In genomic region chr12:15428632-15429031, GRCh38 we compare ENCODE assay signal across 22 cellular contexts.
"Had no signal": no experiment of that assay in that cellular context is flagged by ENCODE, and none has a peak within 500 bp of the region (broad histone marks: within the 10 kb centered on the region; RNA-seq: fewer than 3 reads in every experiment).

No MANE protein-coding gene starts in this region.

- H3K27ac Mint-ChIP-seq: activated CD4-positive, alpha-beta T cell treated with anti-CD3 and anti-CD28 coated beads, Interleukin-2, amount 10 ng/mL, durations not matched to agents 24 days and 14 days; activated T-cell treated with anti-CD3 and anti-CD28 coated beads, Interleukin-2, amount 50 U/mL, for 72 hours; naive thymus-derived CD8-positive, alpha-beta T cell had no signal

- H3K27me3 ChIP-seq: breast epithelium, gastrocnemius medialis, ovary, stomach, testis had no signal

- H3K27ac ChIP-seq: breast epithelium, gastrocnemius medialis, ovary, psoas muscle, skin epidermis, stomach, testis, upper lobe of right lung had no signal

- H3K36me3 ChIP-seq: breast epithelium, gastrocnemius medialis, ovary, stomach, upper lobe of right lung had no signal

- H3K4me1 ChIP-seq: breast epithelium, gastrocnemius medialis, psoas muscle, stomach, testis, upper lobe of right lung had no signal

- H3K4me1 Mint-ChIP-seq: activated CD4-positive, alpha-beta T cell treated with anti-CD3 and anti-CD28 coated beads, Interleukin-2, amount 10 ng/mL, durations not matched to agents 24 days and 14 days; naive thymus-derived CD8-positive, alpha-beta T cell had no signal

- DNase-seq: activated CD4-positive, alpha-beta T cell treated with anti-CD3 and anti-CD28 coated beads, Interleukin-2, amount 10 ng/mL, durations not matched to agents 24 days and 14 days; activated CD4-positive, CD25-positive, alpha-beta regulatory T cell; activated CD8-positive, alpha-beta memory T cell treated with anti-CD3 and anti-CD28 coated beads, Interleukin-2, amount 50 U/mL, for 4 hours; activated effector memory CD4-positive, alpha-beta T cell treated with anti-CD3 and anti-CD28 coated beads, Interleukin-2, amount 50 U/mL, for 16 hours; activated naive CD4-positive, alpha-beta T cell treated with anti-CD3 and anti-CD28 coated beads, Interleukin-2, amount 50 U/mL, for 16 hours; activated T-cell treated with anti-CD3 and anti-CD28 coated beads, Interleukin-2, amount 50 U/mL, for 72 hours; cortex of kidney; gastrocnemius medialis; head of caudate nucleus; left cardiac atrium; mesenchymal stem cell; naive thymus-derived CD8-positive, alpha-beta T cell; ovary; psoas muscle; right cardiac atrium; stomach; T-helper 1 cell; T-helper 9 cell; testis; upper lobe of right lung had no signal

- H3K4me3 Mint-ChIP-seq: activated CD4-positive, alpha-beta T cell treated with anti-CD3 and anti-CD28 coated beads, Interleukin-2, amount 10 ng/mL, durations not matched to agents 24 days and 14 days; activated T-cell treated with anti-CD3 and anti-CD28 coated beads, Interleukin-2, amount 50 U/mL, for 72 hours; naive thymus-derived CD8-positive, alpha-beta T cell had no signal

- H3K9me3 ChIP-seq: breast epithelium, gastrocnemius medialis, ovary, psoas muscle, stomach, testis, upper lobe of right lung had no signal

- ATAC-seq: activated T-cell treated with anti-CD3 and anti-CD28 coated beads, Interleukin-2, amount 50 U/mL, for 72 hours; gastrocnemius medialis; left cardiac atrium; naive thymus-derived CD8-positive, alpha-beta T cell; psoas muscle; right cardiac atrium; upper lobe of right lung had no signal

- H3K9me3 Mint-ChIP-seq: activated CD4-positive, alpha-beta T cell treated with anti-CD3 and anti-CD28 coated beads, Interleukin-2, amount 10 ng/mL, durations not matched to agents 24 days and 14 days; activated T-cell treated with anti-CD3 and anti-CD28 coated beads, Interleukin-2, amount 50 U/mL, for 72 hours had no signal

- H3K4me3 ChIP-seq: breast epithelium, gastrocnemius medialis, ovary, psoas muscle, skin epidermis, stomach, testis, upper lobe of right lung had no signal

- H3K36me3 Mint-ChIP-seq: naive thymus-derived CD8-positive, alpha-beta T cell had no signal
